8 cellular contexts compared by ENCODE assay signal in the genomic region with DNA sequence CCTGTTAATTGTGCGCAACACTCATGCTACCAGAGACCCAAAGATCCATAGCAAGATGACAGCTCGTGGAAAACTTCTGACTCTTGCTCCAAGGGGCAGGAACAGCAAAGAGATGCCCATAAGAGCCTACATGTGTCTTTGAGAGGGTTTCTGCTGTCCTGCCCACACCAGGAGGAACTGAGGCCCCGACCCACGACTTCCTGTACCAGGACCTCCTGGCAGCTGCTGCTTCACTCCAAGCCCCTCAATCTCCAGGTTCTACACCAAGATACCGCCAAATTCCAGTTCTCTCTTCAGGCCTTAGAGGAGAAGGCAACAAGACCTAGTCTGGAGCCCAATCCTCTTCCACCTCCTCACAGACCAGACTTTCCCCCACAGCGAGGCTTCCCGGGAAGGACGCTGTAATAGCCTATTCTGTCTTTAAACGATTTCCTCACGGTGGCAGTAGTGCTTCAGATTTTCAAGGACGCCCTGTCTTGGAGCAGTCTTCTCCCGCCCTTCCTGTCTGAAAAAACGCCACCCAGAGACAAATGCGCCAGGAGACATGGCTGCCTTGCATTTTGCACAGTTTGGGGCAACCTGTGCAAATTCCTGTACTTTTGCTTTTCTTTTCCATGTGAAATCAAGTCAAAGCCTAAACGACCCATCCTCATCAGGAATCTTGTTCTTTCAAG.
DNase-seq lines count a peak whose midpoint lies in the region; ATAC-seq, FAIRE-seq and TF ChIP-seq lines count a peak whose summit lies in the region.

No MANE protein-coding gene starts in this region.

- no peaks in the 10 kb centered on the region for H3K4me1 ChIP-seq in tibial nerve

- no peak overlapping the region for H3K4me3 Mint-ChIP-seq in nephron progenitor cell

- no peak for TF ChIP-seq CTCF in GM12865 (IDR thresholded peaks at IDR 0.05; ENCODE audit: insufficient read depth, low read depth, low read length, missing control alignments)
- TF ChIP-seq CTCF in tibial nerve (IDR thresholded peaks at IDR 0.05) = peak in 4 of 5 experiments; percentile 28 to 79 (median 58)
- TF ChIP-seq CTCF in nephron progenitor cell (IDR thresholded peaks at IDR 0.05) = no peak

- no peak overlapping the region for H3K27ac Mint-ChIP-seq in nephron progenitor cell

- H3K27me3 Mint-ChIP-seq in nephron progenitor cell (ENCODE audit: low read depth, poor library complexity) = no peaks in the 10 kb centered on the region

- H3K4me1 Mint-ChIP-seq in nephron progenitor cell = no peaks in the 10 kb centered on the region

- TF ChIP-seq POLR2A in tibial nerve (IDR thresholded peaks at IDR 0.05) = no peak
- no peak for TF ChIP-seq POLR2A in GM12892 (IDR thresholded peaks at IDR 0.05; ENCODE audit: low read depth, low read length)

- FAIRE-seq in GM12892 (lab: Jason Lieb, UNC) = no peak

- peaks cover 24% of the 10 kb centered on the region for H3K9me3 Mint-ChIP-seq in nephron progenitor cell

- ATAC-seq in HG02970 (IDR thresholded peaks at IDR 0.05; ENCODE audit: low FRiP score, unreplicated experiment) (peak; percentile 43), SK-N-SH treated with all-trans-retinoic acid at 6 μM for 48 hours (peak; percentile 94), HG02610 (IDR thresholded peaks at IDR 0.05; ENCODE audit: unreplicated experiment) (no peak)

- H3K27me3 ChIP-seq in tibial nerve = peaks cover 0 to 6% of the 10 kb centered on the region in 2 donors

- H3K36me3 ChIP-seq in tibial nerve = peaks cover 0 to 14% (median 0%) of the 10 kb centered on the region in 3 donors

- no peak for TF ChIP-seq EP300 in tibial nerve (IDR thresholded peaks at IDR 0.05)

- peaks cover 96% of the 10 kb centered on the region for H3K36me3 Mint-ChIP-seq in nephron progenitor cell (ENCODE audit: low read depth)

- DNase-seq in GM12865 (ENCODE audit: low read depth) (peak; percentile 65), globus pallidus (ENCODE audit: low spot score) (peak; percentile 2), tibial nerve (ENCODE audit: low spot score in 2 of 2) (no peak), nephron progenitor cell (no peak), GM12892 (ENCODE audit: insufficient read length) (no peak)

- no peak overlapping the region for H3K4me3 ChIP-seq in GM12865 (ENCODE audit: low read depth, low read length)
- H3K4me3 ChIP-seq in tibial nerve = peak overlapping the region in 2 of 4 donors; percentile 14 to 36

- H3K27ac ChIP-seq in tibial nerve = peak overlapping the region in 2 of 4 donors; percentile 84 to 90

- no peaks in the 10 kb centered on the region for H3K9me3 ChIP-seq in tibial nerve

- 51 to 95% methylated on average over 12 to 15 of the region's 15 CpGs for WGBS in tibial nerve, 2 donors

TF ChIP-seq in SK-N-SH treated with all-trans-retinoic acid at 6 μM for 48 hours, 23 proteins besides CTCF, POLR2A, EP300 and RAD21:
- TF ChIP-seq, protein P1, sequence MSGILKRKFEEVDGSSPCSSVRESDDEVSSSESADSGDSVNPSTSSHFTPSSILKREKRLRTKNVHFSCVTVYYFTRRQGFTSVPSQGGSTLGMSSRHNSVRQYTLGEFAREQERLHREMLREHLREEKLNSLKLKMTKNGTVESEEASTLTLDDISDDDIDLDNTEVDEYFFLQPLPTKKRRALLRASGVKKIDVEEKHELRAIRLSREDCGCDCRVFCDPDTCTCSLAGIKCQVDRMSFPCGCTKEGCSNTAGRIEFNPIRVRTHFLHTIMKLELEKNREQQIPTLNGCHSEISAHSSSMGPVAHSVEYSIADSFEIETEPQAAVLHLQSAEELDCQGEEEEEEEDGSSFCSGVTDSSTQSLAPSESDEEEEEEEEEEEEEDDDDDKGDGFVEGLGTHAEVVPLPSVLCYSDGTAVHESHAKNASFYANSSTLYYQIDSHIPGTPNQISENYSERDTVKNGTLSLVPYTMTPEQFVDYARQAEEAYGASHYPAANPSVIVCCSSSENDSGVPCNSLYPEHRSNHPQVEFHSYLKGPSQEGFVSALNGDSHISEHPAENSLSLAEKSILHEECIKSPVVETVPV (CRISPR knock-in tag; IDR thresholded peaks at IDR 0.05) = no peak
- no peak for TF ChIP-seq ESRRG (CRISPR knock-in tag; IDR thresholded peaks at IDR 0.05)
- TF ChIP-seq ZC3H10 (CRISPR knock-in tag; IDR thresholded peaks at IDR 0.05) = no peak
- no peak for TF ChIP-seq OSR1 (CRISPR knock-in tag; IDR thresholded peaks at IDR 0.05)
- TF ChIP-seq ZNF70 (CRISPR knock-in tag; IDR thresholded peaks at IDR 0.05) = no peak
- TF ChIP-seq, protein P2, sequence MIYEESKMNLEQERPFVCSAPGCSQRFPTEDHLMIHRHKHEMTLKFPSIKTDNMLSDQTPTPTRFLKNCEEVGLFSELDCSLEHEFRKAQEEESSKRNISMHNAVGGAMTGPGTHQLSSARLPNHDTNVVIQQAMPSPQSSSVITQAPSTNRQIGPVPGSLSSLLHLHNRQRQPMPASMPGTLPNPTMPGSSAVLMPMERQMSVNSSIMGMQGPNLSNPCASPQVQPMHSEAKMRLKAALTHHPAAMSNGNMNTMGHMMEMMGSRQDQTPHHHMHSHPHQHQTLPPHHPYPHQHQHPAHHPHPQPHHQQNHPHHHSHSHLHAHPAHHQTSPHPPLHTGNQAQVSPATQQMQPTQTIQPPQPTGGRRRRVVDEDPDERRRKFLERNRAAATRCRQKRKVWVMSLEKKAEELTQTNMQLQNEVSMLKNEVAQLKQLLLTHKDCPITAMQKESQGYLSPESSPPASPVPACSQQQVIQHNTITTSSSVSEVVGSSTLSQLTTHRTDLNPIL (CRISPR knock-in tag; IDR thresholded peaks at IDR 0.05; ENCODE audit: low read depth) = no peak
- TF ChIP-seq, protein P3, sequence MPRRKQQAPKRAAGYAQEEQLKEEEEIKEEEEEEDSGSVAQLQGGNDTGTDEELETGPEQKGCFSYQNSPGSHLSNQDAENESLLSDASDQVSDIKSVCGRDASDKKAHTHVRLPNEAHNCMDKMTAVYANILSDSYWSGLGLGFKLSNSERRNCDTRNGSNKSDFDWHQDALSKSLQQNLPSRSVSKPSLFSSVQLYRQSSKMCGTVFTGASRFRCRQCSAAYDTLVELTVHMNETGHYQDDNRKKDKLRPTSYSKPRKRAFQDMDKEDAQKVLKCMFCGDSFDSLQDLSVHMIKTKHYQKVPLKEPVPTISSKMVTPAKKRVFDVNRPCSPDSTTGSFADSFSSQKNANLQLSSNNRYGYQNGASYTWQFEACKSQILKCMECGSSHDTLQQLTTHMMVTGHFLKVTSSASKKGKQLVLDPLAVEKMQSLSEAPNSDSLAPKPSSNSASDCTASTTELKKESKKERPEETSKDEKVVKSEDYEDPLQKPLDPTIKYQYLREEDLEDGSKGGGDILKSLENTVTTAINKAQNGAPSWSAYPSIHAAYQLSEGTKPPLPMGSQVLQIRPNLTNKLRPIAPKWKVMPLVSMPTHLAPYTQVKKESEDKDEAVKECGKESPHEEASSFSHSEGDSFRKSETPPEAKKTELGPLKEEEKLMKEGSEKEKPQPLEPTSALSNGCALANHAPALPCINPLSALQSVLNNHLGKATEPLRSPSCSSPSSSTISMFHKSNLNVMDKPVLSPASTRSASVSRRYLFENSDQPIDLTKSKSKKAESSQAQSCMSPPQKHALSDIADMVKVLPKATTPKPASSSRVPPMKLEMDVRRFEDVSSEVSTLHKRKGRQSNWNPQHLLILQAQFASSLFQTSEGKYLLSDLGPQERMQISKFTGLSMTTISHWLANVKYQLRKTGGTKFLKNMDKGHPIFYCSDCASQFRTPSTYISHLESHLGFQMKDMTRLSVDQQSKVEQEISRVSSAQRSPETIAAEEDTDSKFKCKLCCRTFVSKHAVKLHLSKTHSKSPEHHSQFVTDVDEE (CRISPR knock-in tag; IDR thresholded peaks at IDR 0.05) = no peak
- no peak for TF ChIP-seq ISL1 (CRISPR knock-in tag; IDR thresholded peaks at IDR 0.05)
- TF ChIP-seq RARB (CRISPR knock-in tag; IDR thresholded peaks at IDR 0.05) = no peak
- no peak for TF ChIP-seq SNAI2 (CRISPR knock-in tag; IDR thresholded peaks at IDR 0.05)
- TF ChIP-seq ARNTL (CRISPR knock-in tag; IDR thresholded peaks at IDR 0.05; ENCODE audit: borderline replicate concordance, low read depth) = no peak
- TF ChIP-seq ZFP3 (CRISPR knock-in tag; IDR thresholded peaks at IDR 0.05) = no peak
TF ChIP-seq in SK-N-SH treated with all-trans-retinoic acid at 6 μM for 48 hours: peak in this region for 0.

Comparison
In these comparisons a context has a peak if more than half of its experiments do, and no peak if none do; other contexts are left out.
1. DNase-seq: peak in GM12865 (single experiment) and globus pallidus (single experiment); none in tibial nerve (0 of 2), nephron progenitor cell (single experiment) and GM12892 (single experiment).
2. CTCF ChIP-seq: peak in tibial nerve (4 of 5); none in GM12865 (single experiment) and nephron progenitor cell (single experiment).